Comparison of ENCODE assay signal across 23 cellular contexts in genomic region chr3:171839270-171839669, GRCh38. TPM values are rescaled to one million over a fixed set of nuclear protein-coding genes. Genes with fewer than 3 reads are reported as not detected.
DNase-seq lines count a peak whose midpoint lies in the region; ATAC-seq and TF ChIP-seq lines count a peak whose summit lies in the region.
"Had no signal": no experiment of that assay in that cellular context is flagged by ENCODE, and none has a peak within 500 bp of the region (broad histone marks: within the 10 kb centered on the region; RNA-seq: fewer than 3 reads in every experiment).

No MANE protein-coding gene starts in this region.

- TF ChIP-seq CTCF in left ventricle myocardium inferior (IDR thresholded peaks at IDR 0.05; ENCODE audit: borderline replicate concordance) (no peak), hepatocyte (IDR thresholded peaks at IDR 0.05; ENCODE audit: poor library complexity) (no peak), osteoblast (IDR thresholded peaks at IDR 0.05; ENCODE audit: extremely low read depth, low read depth, low read length) (no peak), transverse colon (IDR thresholded peaks at IDR 0.05) (no peak), MCF 10A (IDR thresholded peaks at IDR 0.05; ENCODE audit: unreplicated experiment) (no peak), upper lobe of right lung (IDR thresholded peaks at IDR 0.05) (no peak)

- no peak for TF ChIP-seq POLR2A in transverse colon (IDR thresholded peaks at IDR 0.05)

- no peak overlapping the region for H3K4me3 Mint-ChIP-seq in MCF 10A (ENCODE audit: unreplicated experiment)
- H3K4me3 Mint-ChIP-seq: CD4-positive, alpha-beta T cell; H9 had no signal

- peaks cover 84% of the 10 kb centered on the region for H3K4me1 ChIP-seq in left ventricle myocardium inferior
- peaks cover 35% of the 10 kb centered on the region for H3K4me1 ChIP-seq in hepatocyte (ENCODE audit: insufficient read depth)
- H3K4me1 ChIP-seq in osteoblast (ENCODE audit: insufficient read depth, low read length): peaks cover 38% of the 10 kb centered on the region
- peaks cover 0 to 22% (median 2%) of the 10 kb centered on the region in 4 donors for H3K4me1 ChIP-seq in transverse colon
- peaks cover 22% of the 10 kb centered on the region for H3K4me1 ChIP-seq in upper lobe of right lung

- DNase-seq in left ventricle myocardium inferior (no peak), left cardiac atrium (no peak), hepatocyte (ENCODE audit: low spot score) (no peak), osteoblast (ENCODE audit: insufficient read length, low spot score, missing footprints) (no peak), transverse colon (no peak), NCI-H146 treated with DMSO at 0.1 percent for 48 hours (lab: John Stamatoyannopoulos, UW; ENCODE audit: unreplicated experiment) (no peak), MCF 10A (ENCODE audit: unreplicated experiment) (no peak), upper lobe of right lung (no peak)
- DNase-seq: 8988T; CD4-positive, alpha-beta T cell; H9; NCI-H1105 treated with DMSO at 0.1 percent for 48 hours; NCI-H146; NCI-H2029; NCI-H2227 treated with DMSO at 0.1 percent for 48 hours; NCI-H526 treated with DMSO at 0.1 percent for 48 hours; RPMI8226; SHP77 had no signal

- H3K79me2 ChIP-seq in hepatocyte: no peaks in the 10 kb centered on the region
- no peaks in the 10 kb centered on the region for H3K79me2 ChIP-seq in osteoblast (ENCODE audit: insufficient read depth, low read length)

- no peak overlapping the region for H2AFZ ChIP-seq in hepatocyte
- H2AFZ ChIP-seq in osteoblast (ENCODE audit: low read length): no peak overlapping the region

- no peaks in the 10 kb centered on the region for H3K36me3 Mint-ChIP-seq in MCF 10A (ENCODE audit: insufficient read depth, unreplicated experiment)

- H4K20me1 ChIP-seq in hepatocyte (ENCODE audit: insufficient read depth, poor library complexity, severe bottlenecking) (no peaks in the 10 kb centered on the region), osteoblast (ENCODE audit: insufficient read depth, low read length) (no peaks in the 10 kb centered on the region)

- no peak for TF ChIP-seq EP300 in transverse colon (IDR thresholded peaks at IDR 0.05; ENCODE audit: low read depth)

- BruUV-seq in MCF 10A (replicated peaks; lab: Mats Ljungman, UMichigan): no TSS peak

- H3K27ac Mint-ChIP-seq in MCF 10A (ENCODE audit: low read depth, unreplicated experiment): no peak overlapping the region
- H3K27ac Mint-ChIP-seq: CD4-positive, alpha-beta T cell had no signal

- H3K9me3 ChIP-seq in left ventricle myocardium inferior (replicated peaks) (no peaks in the 10 kb centered on the region), hepatocyte (ENCODE audit: low read depth) (no peaks in the 10 kb centered on the region), osteoblast (ENCODE audit: low read depth, low read length) (no peaks in the 10 kb centered on the region), transverse colon (no peaks in the 10 kb centered on the region), upper lobe of right lung (no peaks in the 10 kb centered on the region)

- H3K27ac ChIP-seq in left ventricle myocardium inferior (replicated peaks) (peak overlapping the region; percentile 85), hepatocyte (no peak overlapping the region), osteoblast (ENCODE audit: low read depth, low read length) (peak overlapping the region; percentile 93), transverse colon (peak overlapping the region in 3 of 4 donors; percentile 34 to 66 (median 64)), upper lobe of right lung (no peak overlapping the region)

- H3K27me3 ChIP-seq in left ventricle myocardium inferior (ENCODE audit: low read depth) (no peaks in the 10 kb centered on the region), hepatocyte (no peaks in the 10 kb centered on the region), osteoblast (ENCODE audit: insufficient read depth, low read length) (no peaks in the 10 kb centered on the region), transverse colon (no peaks in the 10 kb centered on the region), upper lobe of right lung (no peaks in the 10 kb centered on the region)

- H3K9me3 Mint-ChIP-seq in MCF 10A (ENCODE audit: unreplicated experiment): no peaks in the 10 kb centered on the region
- H3K9me3 Mint-ChIP-seq: CD4-positive, alpha-beta T cell; H9 had no signal

- no peaks in the 10 kb centered on the region for H3K27me3 Mint-ChIP-seq in MCF 10A (ENCODE audit: insufficient read depth, unreplicated experiment)
- H3K27me3 Mint-ChIP-seq: CD4-positive, alpha-beta T cell had no signal

- CTCF ChIA-PET in MCF 10A (lab: Yijun Ruan, JAX): interaction anchor here (0.6 to 2.0 kb wide), 8 partner anchors 10 to 671 kb away, joined by 3 to 12 read pairs (median 3); no protein-coding TSS in a partner anchor

- H3K4me1 Mint-ChIP-seq in MCF 10A (ENCODE audit: insufficient read depth, unreplicated experiment): peaks cover 8% of the 10 kb centered on the region

- H3K36me3 ChIP-seq in left ventricle myocardium inferior (no peaks in the 10 kb centered on the region), hepatocyte (replicated peaks; ENCODE audit: insufficient read depth, low read depth) (no peaks in the 10 kb centered on the region), osteoblast (ENCODE audit: insufficient read depth, low read length) (no peaks in the 10 kb centered on the region), transverse colon (no peaks in the 10 kb centered on the region), upper lobe of right lung (no peaks in the 10 kb centered on the region)

- H3K9me2 ChIP-seq in hepatocyte (replicated peaks; ENCODE audit: insufficient read depth): no peaks in the 10 kb centered on the region

- H3K4me3 ChIP-seq in left ventricle myocardium inferior: no peak overlapping the region
- H3K4me3 ChIP-seq in hepatocyte: no peak overlapping the region
- no peak overlapping the region for H3K4me3 ChIP-seq in osteoblast (ENCODE audit: insufficient read depth, low read length)
- H3K4me3 ChIP-seq in transverse colon: no peak overlapping the region
- no peak overlapping the region for H3K4me3 ChIP-seq in upper lobe of right lung
- H3K4me3 ChIP-seq: K562 had no signal

- in situ Hi-C loops in transverse colon (cut with MboI; ENCODE audit: low pct_ligation_motif_present in 1 of 4, low pct_unique_long_range_greater_than_20kb in 1 of 4, low sequenced_read_pairs in 3 of 4): loop anchor here in 2 of 4 donors (25.0 kb wide), 2 partner anchors 202 to 498 kb away; no protein-coding TSS in a partner anchor

- 92% methylated on average over 2 of the region's 2 CpGs for WGBS in hepatocyte (ENCODE audit: low lambda C conversion rate, missing lambda C conversion rate)
- 67 to 81% methylated on average over 2 of the region's 2 CpGs for WGBS in transverse colon (ENCODE audit: low coverage in 1 of 2), 2 donors

- ATAC-seq in left cardiac atrium (no peak), upper lobe of right lung (no peak)
- ATAC-seq: K562 had no signal

- H3K4me2 ChIP-seq in hepatocyte (peak overlapping the region; percentile 68), osteoblast (ENCODE audit: insufficient read depth, low read length) (no peak overlapping the region)

- POLR2A ChIA-PET in MCF 10A (lab: Yijun Ruan, JAX): interaction anchor here (0.7 to 0.9 kb wide), 2 partner anchors 17 to 199 kb away, joined by 3 to 4 read pairs; no protein-coding TSS in a partner anchor

- intact Hi-C loops in left ventricle myocardium inferior (cut with micrococcal nuclease) (loop anchor here (10.0 kb wide), 2 partner anchors 196 to 496 kb away; partner anchors contain the start of gene FNDC3B), left cardiac atrium (cut with DNase I) (no loop called here), transverse colon (cut with DNase I; ENCODE audit: low total_unique reads) (no loop called here), MCF 10A (cut with micrococcal nuclease) (loop anchor here (10.0 kb wide), 2 partner anchors 374 to 654 kb away; partner anchors contain the start of gene TNIK), upper lobe of right lung (cut with DNase I) (no loop called here)

RNA-seq across cellular contexts. Expression of gene TMEM212, which starts 3.9 kb away (rescaled TPM):
- total RNA-seq in left ventricle myocardium inferior (not detected), left cardiac atrium (not detected), hepatocyte (not detected in 2 replicates), osteoblast (not detected in 2 replicates), transverse colon (not detected), MCF 10A (2022) (not detected in 2 replicates), upper lobe of right lung (not detected)
- not detected in 2 replicates for polyA plus RNA-seq in hepatocyte
- total RNA-seq: CD4-positive, alpha-beta T cell; H9; K562; M059J; NCI-H460; SK-MEL-5 had no signal
- polyA plus RNA-seq: BJ, K562 had no signal

RNA-seq across cellular contexts. Expression of gene PLD1, which starts 29.0 kb away (rescaled TPM):
- total RNA-seq in left ventricle myocardium inferior (59.5 TPM), left cardiac atrium (10 to 100 TPM; 57.1 to 67.8 TPM), hepatocyte (63.3 and 71.1 TPM in 2 replicates), osteoblast (18.1 and 29.5 TPM in 2 replicates), transverse colon (10 to 100 TPM; 52.1 to 88.3 (median 77.4) TPM), MCF 10A (2022) (8.0 and 14.8 TPM in 2 replicates), upper lobe of right lung (25.4 TPM)
- 29.4 and 42.1 TPM in 2 replicates for polyA plus RNA-seq in hepatocyte

Comparison
In these comparisons a context has a peak if more than half of its experiments do, and no peak if none do; other contexts are left out.
1. intact Hi-C loops: an anchor here in left ventricle myocardium inferior (10.0 kb wide) and MCF 10A (10.0 kb wide); none called in left cardiac atrium, transverse colon and upper lobe of right lung.
2. H3K27ac ChIP-seq: peak in left ventricle myocardium inferior (single experiment), osteoblast (single experiment) and transverse colon (3 of 4); none in hepatocyte (single experiment) and upper lobe of right lung (single experiment).